Comparison of ENCODE assay signal across 29 cellular contexts in the genomic region with DNA sequence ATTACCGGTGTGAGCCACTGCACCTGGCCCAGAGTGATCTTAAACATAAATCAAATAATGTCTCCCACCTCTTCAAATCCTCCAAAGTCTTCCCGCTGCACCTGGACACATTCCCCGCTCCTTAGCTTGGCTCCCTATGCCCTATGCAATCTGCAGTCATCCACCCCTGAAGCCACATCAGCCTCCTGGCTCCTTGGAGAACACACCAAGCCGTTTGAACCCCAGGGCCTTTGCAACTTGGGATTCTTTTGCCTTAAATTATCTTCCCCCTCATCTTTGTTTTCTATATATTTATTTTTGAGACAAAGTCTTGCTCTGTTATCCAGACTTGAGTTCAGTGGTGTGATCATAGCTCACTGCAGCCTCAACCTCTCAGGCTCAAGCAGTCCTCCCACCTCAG. TPM values are rescaled to one million over a fixed set of nuclear protein-coding genes. Genes with fewer than 3 reads are reported as not detected.
"Had no signal": no experiment of that assay in that cellular context is flagged by ENCODE, and none has a peak within 500 bp of the region (broad histone marks: within the 10 kb centered on the region; RNA-seq: fewer than 3 reads in every experiment).

No MANE protein-coding gene starts in this region.

- H3K4me3 ChIP-seq: colonic mucosa, esophagus squamous epithelium, gastrocnemius medialis, heart right ventricle, left lung, lower lobe of right lung, mucosa of descending colon had no signal

- DNase-seq: cerebellar nuclear complex; colonic mucosa; cortex of kidney; effector CD8-positive, alpha-beta T cell; effector memory CD8-positive, alpha-beta T cell; endodermal cell; erythroblast; esophagus squamous epithelium; foreskin fibroblast; foreskin melanocyte; gastrocnemius medialis; glutamatergic neuron; head of caudate nucleus; heart right ventricle; hippocampal formation; left cardiac atrium; left lung; lower lobe of right lung; mesenchymal stem cell; mucosa of descending colon had no signal

- H3K36me3 ChIP-seq: colonic mucosa, esophagus squamous epithelium, gastrocnemius medialis, left lung, lower lobe of right lung had no signal

- H3K9me3 Mint-ChIP-seq: dendritic cell treated with granulocyte-macrophage colony-stimulating factor and Interleukin-4, amounts not matched to agents 40 ng/mL and 50 ng/mL, for 4 days; endodermal cell; mesothelial cell of epicardium had no signal

- H3K36me3 Mint-ChIP-seq: mesothelial cell of epicardium had no signal

- H3K27ac ChIP-seq: colonic mucosa, epithelial cell of prostate, esophagus squamous epithelium, gastrocnemius medialis, heart right ventricle, left lung, lower lobe of right lung had no signal

- ATAC-seq: effector memory CD8-positive, alpha-beta T cell; esophagus mucosa; gastrocnemius medialis; heart right ventricle; left cardiac atrium; left lung; lower lobe of right lung; mucosa of descending colon had no signal

- H3K27ac Mint-ChIP-seq: dendritic cell treated with granulocyte-macrophage colony-stimulating factor and Interleukin-4, amounts not matched to agents 40 ng/mL and 50 ng/mL, for 4 days; effector memory CD8-positive, alpha-beta T cell; endodermal cell; mesothelial cell of epicardium had no signal

- H3K4me3 Mint-ChIP-seq: dendritic cell treated with granulocyte-macrophage colony-stimulating factor and Interleukin-4, amounts not matched to agents 40 ng/mL and 50 ng/mL, for 4 days; effector memory CD8-positive, alpha-beta T cell; endodermal cell; mesothelial cell of epicardium had no signal

- H3K9me3 ChIP-seq: colonic mucosa, esophagus squamous epithelium, gastrocnemius medialis, heart right ventricle, left lung, lower lobe of right lung, mucosa of descending colon had no signal

RNA-seq across cellular contexts. Expression of gene SYT5, which starts 11.0 kb away (rescaled TPM):
- total RNA-seq: endodermal cell, esophagus mucosa, gastrocnemius medialis, left cardiac atrium, left lung, lower lobe of right lung, lung microvascular endothelial cell, mesenteric fat pad had no signal

RNA-seq across cellular contexts. Expression of gene TNNI3, which starts 11.6 kb away (rescaled TPM):
- total RNA-seq: chondrocyte, dermis microvascular lymphatic vessel endothelial cell, esophagus mucosa, esophagus squamous epithelium, glomerular endothelial cell, lung microvascular endothelial cell, mesenteric fat pad had no signal

RNA-seq across cellular contexts. Expression of gene TNNT1, which starts 20.1 kb away (rescaled TPM):
- total RNA-seq: glomerular endothelial cell, lower lobe of right lung, lung microvascular endothelial cell, mesenteric fat pad had no signal

RNA-seq across cellular contexts. Expression of gene PTPRH, which starts 40.2 kb away (rescaled TPM):
- total RNA-seq: endodermal cell had no signal
